Comparison of ENCODE assay signal across 8 cellular contexts in the genomic region with DNA sequence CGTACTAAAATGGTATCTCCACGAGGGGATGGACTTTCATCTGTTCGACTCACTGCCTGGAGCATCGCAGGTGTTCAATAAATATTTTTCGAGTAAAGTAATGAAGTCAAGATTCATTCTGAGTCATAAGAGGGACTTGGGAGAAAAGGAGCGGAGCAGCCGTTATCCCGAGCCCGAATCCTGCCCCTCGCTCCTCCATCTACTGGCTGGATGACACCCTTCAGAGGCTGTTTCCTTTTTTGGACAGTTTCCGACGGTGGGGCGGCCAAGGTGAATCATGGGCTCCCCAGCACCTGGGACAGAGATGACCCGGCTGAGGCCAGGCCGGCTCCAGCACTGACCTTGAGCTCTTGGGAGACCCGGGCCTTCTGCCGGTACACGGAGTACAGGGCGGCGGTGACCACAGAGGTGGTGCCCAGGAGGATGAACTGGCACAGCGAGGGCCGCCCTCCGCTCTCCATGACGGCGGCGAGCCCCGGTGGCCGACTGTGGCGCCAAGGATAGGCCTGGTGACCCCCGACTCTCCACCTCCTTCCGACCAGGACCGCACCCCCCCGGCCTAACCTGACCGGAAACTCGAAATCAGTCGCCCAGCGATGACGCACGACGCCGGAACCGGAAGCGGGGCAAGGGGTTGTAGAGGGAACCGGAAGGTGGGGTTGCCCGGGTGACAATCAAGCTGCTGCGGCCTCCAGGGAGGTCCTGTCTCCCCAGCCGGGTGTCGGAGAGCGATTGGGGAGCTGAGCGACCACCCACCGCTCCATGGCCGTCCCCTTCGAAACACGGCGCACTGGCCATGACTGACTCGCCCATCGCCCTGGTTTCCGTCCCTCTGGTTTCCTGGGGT. TPM values are rescaled to one million over a fixed set of nuclear protein-coding genes. Genes with fewer than 3 reads are reported as not detected.
DNase-seq lines count a peak whose midpoint lies in the region; ATAC-seq, FAIRE-seq and TF ChIP-seq lines count a peak whose summit lies in the region.

A gene with protein sequence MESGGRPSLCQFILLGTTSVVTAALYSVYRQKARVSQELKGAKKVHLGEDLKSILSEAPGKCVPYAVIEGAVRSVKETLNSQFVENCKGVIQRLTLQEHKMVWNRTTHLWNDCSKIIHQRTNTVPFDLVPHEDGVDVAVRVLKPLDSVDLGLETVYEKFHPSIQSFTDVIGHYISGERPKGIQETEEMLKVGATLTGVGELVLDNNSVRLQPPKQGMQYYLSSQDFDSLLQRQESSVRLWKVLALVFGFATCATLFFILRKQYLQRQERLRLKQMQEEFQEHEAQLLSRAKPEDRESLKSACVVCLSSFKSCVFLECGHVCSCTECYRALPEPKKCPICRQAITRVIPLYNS (minus strand): TSS at position 588 of the 847 bp plus-strand sequence. CDS start 127 bp downstream, at position 461.

- TF ChIP-seq CTCF in A673 (conservative IDR thresholded peaks at IDR 0.05; ENCODE audit: low read depth, low read length) (no peak), WTC11 (IDR thresholded peaks at IDR 0.05) (no peak), bronchial epithelial cell (IDR thresholded peaks at IDR 0.05; ENCODE audit: insufficient read depth, low read length, severe bottlenecking) (no peak)

- no peaks in the 10 kb centered on the region for H3K9me3 Mint-ChIP-seq in WTC11

- H3K27ac Mint-ChIP-seq in WTC11, result peak within 1 kb of the TSS; percentile 92

- H3K4me1 ChIP-seq in A673 (ENCODE audit: insufficient read depth, low read length, poor library complexity, severe bottlenecking) (peaks cover 13% of the 10 kb centered on the region), small intestine (ENCODE audit: control insufficient read depth in 2 of 2, insufficient read depth in 1 of 2, low read depth in 1 of 2, low read length in 1 of 2) (peaks cover 1 to 4% of the 10 kb centered on the region in 2 donors)

- H3K27ac ChIP-seq in A673 (ENCODE audit: low read depth, low read length, poor library complexity, severe bottlenecking), result peak within 1 kb of the TSS; percentile 73
- peak within 1 kb of the TSS; percentile 71 to 95 for H3K27ac ChIP-seq in small intestine (ENCODE audit: low read depth in 1 of 2, low read length in 1 of 2)

- H3K4me1 Mint-ChIP-seq in WTC11, result peaks cover 4% of the 10 kb centered on the region; the same call in 1 of the 2 replicates

- intact Hi-C loops in A673 (cut with micrococcal nuclease; ENCODE audit: unreplicated experiment), result no loop called here

- H3K9me3 ChIP-seq in A673 (ENCODE audit: low read depth, low read length, poor library complexity, severe bottlenecking) (no peaks in the 10 kb centered on the region), small intestine (ENCODE audit: control insufficient read depth, low read depth) (no peaks in the 10 kb centered on the region)

- 0 to 2% (median 1%) methylated on average over 47 to 58 of the region's 58 CpGs for WGBS in small intestine, 3 donors

- FAIRE-seq in bronchial epithelial cell (lab: Jason Lieb, UNC) (no peak), small intestine (lab: Jason Lieb, UNC) (no peak)

- H3K36me3 ChIP-seq in A673 (ENCODE audit: insufficient read depth, low read length, poor library complexity, severe bottlenecking) (no peaks in the 10 kb centered on the region), bronchial epithelial cell (ENCODE audit: control insufficient read depth, insufficient read depth, low read length) (peaks cover 3% of the 10 kb centered on the region), small intestine (ENCODE audit: control insufficient read depth in 2 of 2, insufficient read depth in 2 of 2, low read length in 2 of 2) (peaks cover 0 to 2% of the 10 kb centered on the region in 2 donors)

- H3K4me3 ChIP-seq in A673 (ENCODE audit: low read depth, low read length, poor library complexity, severe bottlenecking) (peak within 1 kb of the TSS; percentile 84), bronchial epithelial cell (ENCODE audit: low read depth, low read length) (peak within 1 kb of the TSS; percentile 88), small intestine (ENCODE audit: low read depth in 1 of 2, low read length in 2 of 2) (peak within 1 kb of the TSS; percentile 82 to 86)

- POLR2A ChIA-PET in A673 (lab: Charles Lee; ENCODE audit: low non-redundant PET), result interaction anchor here (0.6 kb wide), 1 partner anchor 749 kb away, joined by 10 read pairs; no protein-coding TSS in a partner anchor
- POLR2A ChIA-PET in WTC11 (lab: Charles Lee), result interaction anchor here (0.6 kb wide), 1 partner anchor 23 kb away, joined by 3 read pairs; no protein-coding TSS in a partner anchor

- H3K27me3 ChIP-seq in A673 (replicated peaks; ENCODE audit: insufficient read depth, low read depth, low read length, poor library complexity) (no peaks in the 10 kb centered on the region), bronchial epithelial cell (ENCODE audit: control insufficient read depth, insufficient read depth, low read length) (no peaks in the 10 kb centered on the region), small intestine (ENCODE audit: control insufficient read depth in 2 of 2, insufficient read depth in 2 of 2, low read length in 2 of 2) (peaks cover 0 to 4% of the 10 kb centered on the region in 2 donors)

- CTCF ChIA-PET in A673 (lab: Charles Lee) (no interaction called here), WTC11 (lab: Charles Lee) (interaction anchor here (0.9 to 2.6 kb wide), 6 partner anchors 13 to 295 kb away, joined by 3 to 10 read pairs (median 5); a partner anchor contains a TSS)

- DNase-seq in A673 (ENCODE audit: low spot score), result peak; percentile 94
- DNase-seq in NCI-H226, result peak; percentile 95
- DNase-seq in WTC11 (ENCODE audit: low spot score), result peak; percentile 96
- peak; percentile 77 for DNase-seq in bronchial epithelial cell (ENCODE audit: low read depth)
- peak; percentile 98 for DNase-seq in iPS-NIHi7 (ENCODE audit: extremely low spot score)
- DNase-seq in small intestine, result peak; percentile 92

- peaks cover 32% of the 10 kb centered on the region for H3K27me3 Mint-ChIP-seq in WTC11 (ENCODE audit: low read depth)

- BruUV-seq in A673 (replicated peaks; lab: Mats Ljungman, UMichigan), result TSS peak; percentile 70

- ATAC-seq in GM18873 (IDR thresholded peaks at IDR 0.05; ENCODE audit: low FRiP score, unreplicated experiment) (peak; percentile 59), HG03175 (IDR thresholded peaks at IDR 0.05; ENCODE audit: unreplicated experiment) (peak; percentile 89), WTC11 (peak; percentile 87)

- no peaks in the 10 kb centered on the region; the same call in 1 of the 2 replicates for H3K36me3 Mint-ChIP-seq in WTC11

- H3K4me3 Mint-ChIP-seq in WTC11, result peak within 1 kb of the TSS; percentile 92

TF ChIP-seq in WTC11, 78 proteins besides CTCF, POLR2A, EP300 and RAD21 (continues in another document):
- TF ChIP-seq, protein P1, sequence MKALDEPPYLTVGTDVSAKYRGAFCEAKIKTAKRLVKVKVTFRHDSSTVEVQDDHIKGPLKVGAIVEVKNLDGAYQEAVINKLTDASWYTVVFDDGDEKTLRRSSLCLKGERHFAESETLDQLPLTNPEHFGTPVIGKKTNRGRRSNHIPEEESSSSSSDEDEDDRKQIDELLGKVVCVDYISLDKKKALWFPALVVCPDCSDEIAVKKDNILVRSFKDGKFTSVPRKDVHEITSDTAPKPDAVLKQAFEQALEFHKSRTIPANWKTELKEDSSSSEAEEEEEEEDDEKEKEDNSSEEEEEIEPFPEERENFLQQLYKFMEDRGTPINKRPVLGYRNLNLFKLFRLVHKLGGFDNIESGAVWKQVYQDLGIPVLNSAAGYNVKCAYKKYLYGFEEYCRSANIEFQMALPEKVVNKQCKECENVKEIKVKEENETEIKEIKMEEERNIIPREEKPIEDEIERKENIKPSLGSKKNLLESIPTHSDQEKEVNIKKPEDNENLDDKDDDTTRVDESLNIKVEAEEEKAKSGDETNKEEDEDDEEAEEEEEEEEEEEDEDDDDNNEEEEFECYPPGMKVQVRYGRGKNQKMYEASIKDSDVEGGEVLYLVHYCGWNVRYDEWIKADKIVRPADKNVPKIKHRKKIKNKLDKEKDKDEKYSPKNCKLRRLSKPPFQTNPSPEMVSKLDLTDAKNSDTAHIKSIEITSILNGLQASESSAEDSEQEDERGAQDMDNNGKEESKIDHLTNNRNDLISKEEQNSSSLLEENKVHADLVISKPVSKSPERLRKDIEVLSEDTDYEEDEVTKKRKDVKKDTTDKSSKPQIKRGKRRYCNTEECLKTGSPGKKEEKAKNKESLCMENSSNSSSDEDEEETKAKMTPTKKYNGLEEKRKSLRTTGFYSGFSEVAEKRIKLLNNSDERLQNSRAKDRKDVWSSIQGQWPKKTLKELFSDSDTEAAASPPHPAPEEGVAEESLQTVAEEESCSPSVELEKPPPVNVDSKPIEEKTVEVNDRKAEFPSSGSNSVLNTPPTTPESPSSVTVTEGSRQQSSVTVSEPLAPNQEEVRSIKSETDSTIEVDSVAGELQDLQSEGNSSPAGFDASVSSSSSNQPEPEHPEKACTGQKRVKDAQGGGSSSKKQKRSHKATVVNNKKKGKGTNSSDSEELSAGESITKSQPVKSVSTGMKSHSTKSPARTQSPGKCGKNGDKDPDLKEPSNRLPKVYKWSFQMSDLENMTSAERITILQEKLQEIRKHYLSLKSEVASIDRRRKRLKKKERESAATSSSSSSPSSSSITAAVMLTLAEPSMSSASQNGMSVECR (CRISPR knock-in tag; IDR thresholded peaks at IDR 0.05; ENCODE audit: borderline replicate concordance), result no peak; the same call in 1 of the 2 replicates
- TF ChIP-seq SP1 (CRISPR knock-in tag; conservative IDR thresholded peaks at IDR 0.05), result peak; percentile 43; the same call in 1 of the 2 replicates
- TF ChIP-seq, protein P2, sequence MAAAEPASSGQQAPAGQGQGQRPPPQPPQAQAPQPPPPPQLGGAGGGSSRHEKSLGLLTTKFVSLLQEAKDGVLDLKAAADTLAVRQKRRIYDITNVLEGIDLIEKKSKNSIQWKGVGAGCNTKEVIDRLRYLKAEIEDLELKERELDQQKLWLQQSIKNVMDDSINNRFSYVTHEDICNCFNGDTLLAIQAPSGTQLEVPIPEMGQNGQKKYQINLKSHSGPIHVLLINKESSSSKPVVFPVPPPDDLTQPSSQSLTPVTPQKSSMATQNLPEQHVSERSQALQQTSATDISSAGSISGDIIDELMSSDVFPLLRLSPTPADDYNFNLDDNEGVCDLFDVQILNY (CRISPR knock-in tag; IDR thresholded peaks at IDR 0.05), result 0 out of 2 replicates have a peak, but pooled peaks have one; percentile 45
- TF ChIP-seq, protein P3, sequence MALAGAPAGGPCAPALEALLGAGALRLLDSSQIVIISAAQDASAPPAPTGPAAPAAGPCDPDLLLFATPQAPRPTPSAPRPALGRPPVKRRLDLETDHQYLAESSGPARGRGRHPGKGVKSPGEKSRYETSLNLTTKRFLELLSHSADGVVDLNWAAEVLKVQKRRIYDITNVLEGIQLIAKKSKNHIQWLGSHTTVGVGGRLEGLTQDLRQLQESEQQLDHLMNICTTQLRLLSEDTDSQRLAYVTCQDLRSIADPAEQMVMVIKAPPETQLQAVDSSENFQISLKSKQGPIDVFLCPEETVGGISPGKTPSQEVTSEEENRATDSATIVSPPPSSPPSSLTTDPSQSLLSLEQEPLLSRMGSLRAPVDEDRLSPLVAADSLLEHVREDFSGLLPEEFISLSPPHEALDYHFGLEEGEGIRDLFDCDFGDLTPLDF (CRISPR knock-in tag; IDR thresholded peaks at IDR 0.05), result peak; percentile 53; the same call in 1 of the 2 replicates

RNA-seq across cellular contexts. Expression of the gene that starts here (rescaled TPM):
- total RNA-seq in A673 (2021), result 20.1 and 21.6 TPM in 2 replicates
- total RNA-seq in WTC11 (2021), result 21.0 to 22.2 TPM (median 21.9 TPM) in 3 replicates
- 22.1 and 25.7 TPM in 2 replicates for total RNA-seq in bronchial epithelial cell
- polyA plus RNA-seq in small intestine, result 10 to 100 TPM in 2 of 3 donors, 1 to 10 TPM in 1; 6.9 to 22.6 (median 10.8) TPM

Comparison
In these comparisons a context has a peak if more than half of its experiments do, and no peak if none do; other contexts are left out.
1. Peak in every context shown above with its lines: DNase-seq, ATAC-seq, H3K4me3 ChIP-seq and H3K27ac ChIP-seq.